ENCODE assay signal across 28 cellular contexts in the genomic region with DNA sequence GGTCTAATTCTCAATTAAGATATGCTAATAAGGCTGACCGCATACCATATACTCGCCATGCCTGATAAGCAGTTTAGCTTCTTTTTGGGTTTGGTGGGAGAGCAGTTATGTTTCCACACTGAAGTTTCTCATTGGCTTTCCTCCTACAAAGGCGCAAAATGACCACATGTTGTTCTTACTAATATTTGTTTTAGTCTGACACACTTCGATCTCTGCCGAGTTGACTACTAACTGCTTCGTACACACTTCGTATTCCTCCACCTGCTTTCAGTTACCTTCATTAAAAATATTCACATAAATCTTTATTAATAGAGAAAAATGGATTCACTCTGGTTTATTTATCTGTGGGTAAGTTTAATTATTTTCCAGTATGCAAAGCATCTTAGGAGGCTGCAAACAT.
"Had no signal": no experiment of that assay in that cellular context is flagged by ENCODE, and none has a peak within 500 bp of the region (broad histone marks: within the 10 kb centered on the region; RNA-seq: fewer than 3 reads in every experiment).

No MANE protein-coding gene starts in this region.

- H3K9ac ChIP-seq: neural progenitor cell, parathyroid adenoma had no signal

- DNase-seq: natural killer cell; occipital lobe; ovary; posterior cingulate gyrus; psoas muscle; right cardiac atrium; spleen; stimulated activated CD4-positive, alpha-beta T cell treated with anti-CD3 and anti-CD28 coated beads, Interleukin-12 subunit alpha, Interleukin-12 subunit beta, amount 100 ng/mL, for 4 hours; stimulated activated CD4-positive, alpha-beta T cell treated with anti-CD3 and anti-CD28 coated beads, Interleukin-1b, Interleukin-23, amount 100 ng/mL, for 48 hours; stimulated activated CD4-positive, alpha-beta T cell treated with anti-CD3 and anti-CD28 coated beads, Interleukin-4, amount 100 ng/mL, for 1 hour; stimulated activated CD4-positive, alpha-beta T cell treated with anti-CD3 and anti-CD28 coated beads, Interleukin-4, amount 100 ng/mL, for 4 hours; stimulated activated CD8-positive, alpha-beta memory T cell treated with anti-CD3 and anti-CD28 coated beads, Interleukin-4, amount 100 ng/mL, for 48 hours; stimulated activated naive CD4-positive, alpha-beta T cell; stimulated activated naive CD8-positive, alpha-beta T cell treated with anti-CD3 and anti-CD28 coated beads, Interleukin-15, amount 100 ng/mL, for 72 hours; stimulated activated naive CD8-positive, alpha-beta T cell treated with anti-CD3 and anti-CD28 coated beads, Interleukin-15, Interleukin-2, amounts not matched to agents 100 U/mL and 50 U/mL, for 24 hours; substantia nigra; testis; tibial artery; transverse colon; upper lobe of right lung had no signal

- H2AFZ ChIP-seq: neural progenitor cell, parathyroid adenoma had no signal

- H3K27me3 ChIP-seq: neural progenitor cell, ovary, spleen, suprapubic skin, testis, tibial artery, transverse colon, upper lobe of right lung, vagina had no signal

- H3K9me3 ChIP-seq: ovary, psoas muscle, spleen, suprapubic skin, testis, tibial artery, transverse colon, upper lobe of right lung, vagina had no signal

- H3K4me2 ChIP-seq: neural progenitor cell, smooth muscle cell had no signal

- H3K36me3 ChIP-seq: neural progenitor cell, ovary, spleen, suprapubic skin, tibial artery, transverse colon, upper lobe of right lung, vagina had no signal

- H3K4me1 ChIP-seq: neural progenitor cell, parathyroid adenoma, psoas muscle, spleen, suprapubic skin, testis, tibial artery, upper lobe of right lung, vagina had no signal

- H3K79me2 ChIP-seq: parathyroid adenoma had no signal

- H3K27ac ChIP-seq: neural progenitor cell, ovary, parathyroid adenoma, psoas muscle, skin epidermis, spleen, suprapubic skin, testis, tibial artery, transverse colon, upper lobe of right lung, vagina had no signal

- H3K4me3 ChIP-seq: neural progenitor cell, ovary, psoas muscle, skin epidermis, smooth muscle cell, spleen, suprapubic skin, testis, tibial artery, transverse colon, upper lobe of right lung, vagina had no signal

- ATAC-seq: natural killer cell; psoas muscle; right cardiac atrium; sciatic nerve; stimulated activated memory B cell treated with anti-CD40 and anti-IgM and Interleukin-4, amounts not matched to agents 10 μg/mL and 1 μg/mL and 100 μg/mL, for 72 hours; stimulated activated naive CD8-positive, alpha-beta T cell treated with anti-CD3 and anti-CD28 coated beads, Interleukin-15, amount 100 ng/mL, for 72 hours; stimulated activated naive CD8-positive, alpha-beta T cell treated with anti-CD3 and anti-CD28 coated beads, Interleukin-15, Interleukin-2, amounts not matched to agents 100 U/mL and 50 U/mL, for 24 hours; upper lobe of right lung had no signal
